11 cellular contexts compared by ENCODE assay signal in the genomic region with DNA sequence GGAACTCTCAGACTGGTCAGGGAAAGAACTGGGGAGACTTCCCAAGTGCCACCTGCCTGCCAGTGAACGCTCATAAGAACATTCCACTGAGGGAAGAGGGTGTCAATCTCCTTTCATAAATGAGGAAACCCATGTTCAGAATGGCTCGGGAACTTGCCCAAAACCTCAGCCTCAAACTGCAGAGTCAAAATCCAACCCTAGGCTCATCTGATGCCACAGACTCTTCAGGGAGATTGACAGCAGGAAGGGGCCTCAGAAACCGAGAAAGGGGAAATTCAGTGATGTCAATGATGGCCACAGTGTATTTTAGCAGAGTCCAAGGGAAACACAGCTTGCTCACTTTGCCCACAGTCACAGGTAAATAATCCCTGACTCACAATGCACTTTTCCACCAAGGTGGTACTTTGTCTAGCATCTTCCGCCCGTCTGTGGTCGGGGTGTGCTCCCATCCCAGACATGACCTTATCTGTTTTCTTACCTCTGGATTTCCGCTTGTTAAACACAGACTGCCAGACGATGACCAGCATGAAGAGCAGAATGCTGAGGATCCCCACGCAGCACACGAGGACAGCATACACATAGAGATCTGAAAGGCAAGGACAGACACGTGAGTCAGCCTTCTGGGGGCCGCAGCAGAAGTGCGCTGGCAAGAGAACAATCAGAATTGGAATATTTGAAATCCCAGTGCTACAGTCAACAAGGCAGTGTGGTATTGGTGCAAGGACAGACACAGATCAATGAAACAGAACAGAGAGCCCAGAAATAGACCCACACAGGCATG.
A peak's percentile ranks its signal among the peaks of the same experiment; 100 is the strongest.
DNase-seq lines count a peak whose midpoint lies in the region; ATAC-seq, FAIRE-seq and TF ChIP-seq lines count a peak whose summit lies in the region.
"Had no signal": no experiment of that assay in that cellular context is flagged by ENCODE, and none has a peak within 500 bp of the region (broad histone marks: within the 10 kb centered on the region; RNA-seq: fewer than 3 reads in every experiment).

No MANE protein-coding gene starts in this region.

- ATAC-seq in GM19397 (IDR thresholded peaks at IDR 0.05; ENCODE audit: unreplicated experiment): peak; percentile 62

- DNase-seq in GM10248 (ENCODE audit: extremely low spot score): peak; percentile 41
- peak; percentile 29 to 47 for DNase-seq in Kasumi-1 (lab: John Stamatoyannopoulos, UW)
- peak; percentile 66 for DNase-seq in islet precursor cell
- no peak for DNase-seq in COLO668 (lab: John Stamatoyannopoulos, UW; ENCODE audit: unreplicated experiment)
- no peak for DNase-seq in putamen (ENCODE audit: low spot score)
- no peak for DNase-seq in NCI-H2196 (lab: John Stamatoyannopoulos, UW; ENCODE audit: unreplicated experiment)
- no peak for DNase-seq in D721Med (ENCODE audit: insufficient read length, low spot score)
- DNase-seq: CD4-positive, alpha-beta T cell; NCI-H82 had no signal

- no peak for TF ChIP-seq CTCF in GM10248 (IDR thresholded peaks at IDR 0.05; ENCODE audit: control extremely low read depth, extremely low read depth, low read depth, missing control alignments)
- no peak for TF ChIP-seq CTCF in D721Med (IDR thresholded peaks at IDR 0.05; ENCODE audit: insufficient read depth, missing control alignments)

- CTCF ChIA-PET in GM10248 (lab: Yijun Ruan, JAX): no interaction called here

- POLR2A ChIA-PET in GM10248 (lab: Yijun Ruan, JAX): no interaction called here

- FAIRE-seq in D721Med (lab: Jason Lieb, UNC): no peak
- FAIRE-seq: frontal cortex had no signal

Comparison
In these comparisons a context has a peak if more than half of its experiments do, and no peak if none do; other contexts are left out.
1. DNase-seq: peak in GM10248 (single experiment), Kasumi-1 (2 of 2) and islet precursor cell (single experiment); none in COLO668 (single experiment), putamen (single experiment), NCI-H2196 (single experiment) and D721Med (single experiment).